ENCODE assay signal across 8 cellular contexts in the genomic region with DNA sequence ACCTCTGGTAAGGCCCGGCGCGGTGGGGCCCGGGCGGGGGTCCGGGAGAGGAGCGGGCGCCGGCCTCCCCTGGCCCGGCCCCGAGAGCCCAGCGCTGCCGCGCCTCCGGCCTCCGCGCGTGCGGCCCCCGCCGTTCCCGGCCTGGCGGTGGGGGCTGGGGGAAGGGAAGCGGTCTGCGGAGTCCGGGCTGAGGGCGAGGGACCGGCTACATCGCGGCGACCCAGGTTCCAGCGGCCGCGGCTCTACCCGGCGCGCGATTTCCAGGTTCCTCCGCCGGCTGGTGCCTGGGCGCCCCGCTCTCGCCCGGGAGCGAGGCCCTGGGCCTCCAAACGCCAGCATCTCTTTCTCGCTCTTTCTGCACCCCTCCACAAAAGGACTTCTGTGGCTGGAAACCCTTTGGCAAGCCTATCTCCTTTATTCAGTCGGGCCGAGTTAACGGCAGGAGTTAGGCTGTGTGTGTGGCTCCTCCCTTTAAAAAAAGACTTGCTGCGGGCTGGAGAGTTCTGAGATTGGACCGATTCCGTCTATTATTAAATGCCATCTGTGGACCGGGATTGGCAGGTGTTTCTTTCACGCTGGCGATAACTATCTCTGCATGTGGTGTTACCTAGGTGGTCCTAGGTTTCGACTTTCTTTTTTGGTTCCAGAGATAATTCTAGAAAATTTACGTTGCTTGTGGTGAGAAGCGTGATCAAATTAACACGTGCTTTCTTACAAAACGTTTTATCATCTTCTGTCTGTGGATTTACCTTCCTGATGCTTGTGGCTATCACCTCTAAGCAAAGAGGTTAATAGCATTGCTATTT. TPM values are rescaled to one million over a fixed set of nuclear protein-coding genes. Genes with fewer than 3 reads are reported as not detected.
DNase-seq lines count a peak whose midpoint lies in the region; ATAC-seq and TF ChIP-seq lines count a peak whose summit lies in the region.

No MANE protein-coding gene starts in this region.

- DNase-seq in NCI-H1417 (lab: John Stamatoyannopoulos, UW) (peak in 2 of 3 experiments; percentile 91 to 95), NCI-H1417 treated with DMSO at 0.1 percent for 48 hours (lab: John Stamatoyannopoulos, UW) (no peak), HFFc6 (peak; percentile 57), NCI-H1092 treated with DMSO at 0.1 percent for 48 hours (lab: John Stamatoyannopoulos, UW) (peak; percentile 75), erythroblast (lab: John Stamatoyannopoulos, UW) (peak; percentile 79 to 80), thoracic aorta (ENCODE audit: low spot score) (no peak)
- peak; percentile 9 for DNase-seq in activated CD4-positive, alpha-beta T cell treated with anti-CD3 and anti-CD28 coated beads, Interleukin-2, amount 50 U/mL, for 1 hour

- H3K27ac Mint-ChIP-seq in HFFc6 = peak overlapping the region; percentile 90

- H3K36me3 Mint-ChIP-seq in HFFc6 (ENCODE audit: low read depth) = no peaks in the 10 kb centered on the region

- no peaks in the 10 kb centered on the region for H3K9me3 ChIP-seq in muscle layer of duodenum (ENCODE audit: control insufficient read depth in 1 of 2, low read length in 2 of 2)
- H3K9me3 ChIP-seq in thoracic aorta = no peaks in the 10 kb centered on the region

- no peak for TF ChIP-seq POLR2A in erythroblast (IDR thresholded peaks at IDR 0.05; ENCODE audit: low read length)

- H3K4me3 Mint-ChIP-seq in HFFc6 = peak overlapping the region; percentile 93

- no peaks in the 10 kb centered on the region for H3K9me3 Mint-ChIP-seq in HFFc6

- H3K27me3 ChIP-seq in muscle layer of duodenum (ENCODE audit: low read depth, low read length) (no peaks in the 10 kb centered on the region), thoracic aorta (replicated peaks; ENCODE audit: insufficient read depth) (no peaks in the 10 kb centered on the region)

- TF ChIP-seq CTCF in HFFc6 (IDR thresholded peaks at IDR 0.05) (no peak), thoracic aorta (IDR thresholded peaks at IDR 0.05) (no peak)

- H3K27ac ChIP-seq in muscle layer of duodenum (ENCODE audit: low read length) (peak overlapping the region; percentile 86), thoracic aorta (peak overlapping the region; percentile 83 to 87)

- peaks cover 6% of the 10 kb centered on the region; the same call in 1 of the 2 replicates for H3K27me3 Mint-ChIP-seq in HFFc6 (ENCODE audit: insufficient read depth)

- H3K36me3 ChIP-seq in muscle layer of duodenum (ENCODE audit: control insufficient read depth in 1 of 2, insufficient read depth in 2 of 2, low read length in 2 of 2) (no peaks in the 10 kb centered on the region), thoracic aorta (no peaks in the 10 kb centered on the region)

- H3K4me1 Mint-ChIP-seq in HFFc6 (ENCODE audit: low read depth) = peaks cover 16% of the 10 kb centered on the region

- H3K4me1 ChIP-seq in muscle layer of duodenum (ENCODE audit: control insufficient read depth in 1 of 2, insufficient read depth in 2 of 2, low read length in 2 of 2) = peaks cover 0 to 17% of the 10 kb centered on the region in 2 donors
- peaks cover 0 to 9% of the 10 kb centered on the region in 2 donors for H3K4me1 ChIP-seq in thoracic aorta (ENCODE audit: control insufficient read depth in 1 of 2, low read depth in 2 of 2)

- peak overlapping the region; percentile 88 for H3K4me3 ChIP-seq in muscle layer of duodenum (ENCODE audit: low read depth in 1 of 2, low read length in 2 of 2)
- peak overlapping the region; percentile 98 for H3K4me3 ChIP-seq in thoracic aorta

- ATAC-seq in thoracic aorta (ENCODE audit: insufficient number of reproducible peaks, low FRiP score, low read depth) = peak; percentile 28

RNA-seq across cellular contexts. Expression of a gene that starts 0.6 kb away (rescaled TPM):
- 10 to 100 TPM; 34.6 to 43.4 (median 38.7) TPM for total RNA-seq in HFFc6 (2021; fragmentation: NEBNext Ultra II Directional; extraction: Animal tissue kit (Norgen Biotek cat#: 25700))
- total RNA-seq in thoracic aorta = 10 to 100 TPM; 42.6 to 73.6 TPM

RNA-seq across cellular contexts. Expression of a gene that starts 59.7 kb away (rescaled TPM):
- not detected for total RNA-seq in HFFc6 (2021; fragmentation: NEBNext Ultra II Directional; extraction: Animal tissue kit (Norgen Biotek cat#: 25700))
- 1 to 10 TPM; 1.1 to 6.3 TPM for total RNA-seq in thoracic aorta

Comparison
In these comparisons a context has a peak if more than half of its experiments do, and no peak if none do; other contexts are left out.
1. DNase-seq: peak in NCI-H1417 (2 of 3), HFFc6 (single experiment), NCI-H1092 treated with DMSO at 0.1 percent for 48 hours (single experiment), activated CD4-positive, alpha-beta T cell treated with anti-CD3 and anti-CD28 coated beads, Interleukin-2, amount 50 U/mL, for 1 hour (single experiment) and erythroblast (2 of 2); none in NCI-H1417 treated with DMSO at 0.1 percent for 48 hours (single experiment) and thoracic aorta (single experiment).